Comparison of ENCODE assay signal across 2 cellular contexts in the genomic region with DNA sequence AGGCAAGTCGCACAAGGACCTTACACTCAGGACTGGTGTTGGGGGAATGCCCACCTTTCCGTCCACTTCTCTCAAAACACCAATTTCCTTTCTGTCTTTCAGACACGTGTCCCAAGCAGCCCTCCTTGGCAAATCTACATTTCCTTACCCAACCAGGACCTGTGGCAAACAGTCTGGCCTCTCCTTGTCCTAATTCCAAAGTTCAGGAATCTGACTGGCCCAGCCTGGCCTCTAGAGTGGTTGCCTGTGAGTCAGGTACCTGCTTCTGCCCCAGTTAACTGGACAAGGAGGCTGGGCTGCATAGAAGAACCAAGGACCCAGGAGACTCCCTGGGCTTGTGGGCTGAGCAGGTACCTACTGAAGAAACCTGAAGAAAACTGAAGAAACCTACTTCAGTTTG.
TF ChIP-seq lines count a peak whose summit lies in the region.

No MANE protein-coding gene starts in this region.

TF ChIP-seq in HCT116, 20 proteins besides CTCF, POLR2A, EP300 and RAD21 (continued from another document):
- no peak for TF ChIP-seq TCF7L2 (IDR thresholded peaks at IDR 0.05; ENCODE audit: borderline replicate concordance, extremely low read depth, insufficient read depth, insufficient read length)
- no peak for TF ChIP-seq REST (IDR thresholded peaks at IDR 0.05; ENCODE audit: low read depth)
- TF ChIP-seq YY1 (IDR thresholded peaks at IDR 0.05; ENCODE audit: extremely low read depth, insufficient replicate concordance, low read depth, low read length), result no peak
- TF ChIP-seq SRF (IDR thresholded peaks at IDR 0.05; ENCODE audit: low read depth), result no peak
- TF ChIP-seq, protein P1, sequence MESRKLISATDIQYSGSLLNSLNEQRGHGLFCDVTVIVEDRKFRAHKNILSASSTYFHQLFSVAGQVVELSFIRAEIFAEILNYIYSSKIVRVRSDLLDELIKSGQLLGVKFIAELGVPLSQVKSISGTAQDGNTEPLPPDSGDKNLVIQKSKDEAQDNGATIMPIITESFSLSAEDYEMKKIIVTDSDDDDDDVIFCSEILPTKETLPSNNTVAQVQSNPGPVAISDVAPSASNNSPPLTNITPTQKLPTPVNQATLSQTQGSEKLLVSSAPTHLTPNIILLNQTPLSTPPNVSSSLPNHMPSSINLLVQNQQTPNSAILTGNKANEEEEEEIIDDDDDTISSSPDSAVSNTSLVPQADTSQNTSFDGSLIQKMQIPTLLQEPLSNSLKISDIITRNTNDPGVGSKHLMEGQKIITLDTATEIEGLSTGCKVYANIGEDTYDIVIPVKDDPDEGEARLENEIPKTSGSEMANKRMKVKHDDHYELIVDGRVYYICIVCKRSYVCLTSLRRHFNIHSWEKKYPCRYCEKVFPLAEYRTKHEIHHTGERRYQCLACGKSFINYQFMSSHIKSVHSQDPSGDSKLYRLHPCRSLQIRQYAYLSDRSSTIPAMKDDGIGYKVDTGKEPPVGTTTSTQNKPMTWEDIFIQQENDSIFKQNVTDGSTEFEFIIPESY (IDR thresholded peaks at IDR 0.05; ENCODE audit: extremely low read depth, insufficient replicate concordance, low read length), result no peak
- no peak for TF ChIP-seq SIN3A (IDR thresholded peaks at IDR 0.05; ENCODE audit: low read depth)
- TF ChIP-seq EZH2 (IDR thresholded peaks at IDR 0.05), result no peak
- TF ChIP-seq POLR2AphosphoS5 (IDR thresholded peaks at IDR 0.05; ENCODE audit: low read depth, low read length), result no peak
- TF ChIP-seq, protein P2, sequence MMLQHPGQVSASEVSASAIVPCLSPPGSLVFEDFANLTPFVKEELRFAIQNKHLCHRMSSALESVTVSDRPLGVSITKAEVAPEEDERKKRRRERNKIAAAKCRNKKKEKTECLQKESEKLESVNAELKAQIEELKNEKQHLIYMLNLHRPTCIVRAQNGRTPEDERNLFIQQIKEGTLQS (IDR thresholded peaks at IDR 0.05), result no peak
- TF ChIP-seq, protein P3, sequence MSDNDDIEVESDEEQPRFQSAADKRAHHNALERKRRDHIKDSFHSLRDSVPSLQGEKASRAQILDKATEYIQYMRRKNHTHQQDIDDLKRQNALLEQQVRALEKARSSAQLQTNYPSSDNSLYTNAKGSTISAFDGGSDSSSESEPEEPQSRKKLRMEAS (IDR thresholded peaks at IDR 0.05), result no peak
- TF ChIP-seq SP1 (IDR thresholded peaks at IDR 0.05; ENCODE audit: low read depth), result no peak
- TF ChIP-seq CBX3 (IDR thresholded peaks at IDR 0.05; ENCODE audit: low read depth), result no peak
- no peak for TF ChIP-seq FOSL1 (IDR thresholded peaks at IDR 0.05; ENCODE audit: low read depth)

TF ChIP-seq in liver, 16 proteins besides CTCF, POLR2A, EP300 and RAD21 (continued from another document):
- TF ChIP-seq, protein P3 (IDR thresholded peaks at IDR 0.05), result no peak
- TF ChIP-seq FOXA1 (IDR thresholded peaks at IDR 0.05) (no peak), RXRA (IDR thresholded peaks at IDR 0.05) (peak; percentile 72)
